ENCODE assay signal across 28 cellular contexts in genomic region chr3:116186128-116186527, GRCh38.
"Had no signal": no experiment of that assay in that cellular context is flagged by ENCODE, and none has a peak within 500 bp of the region (broad histone marks: within the 10 kb centered on the region; RNA-seq: fewer than 3 reads in every experiment).

No MANE protein-coding gene starts in this region.

- H3K4me2 ChIP-seq: hepatocyte, neural progenitor cell, smooth muscle cell had no signal

- H2AFZ ChIP-seq: hepatocyte, neural progenitor cell had no signal

- H3K27ac ChIP-seq: hepatocyte, lower lobe of right lung, neural progenitor cell, neutrophil, ovary, right atrium auricular region, right lobe of liver, transverse colon, upper lobe of right lung had no signal

- H3K4me1 ChIP-seq: lower lobe of right lung, neural progenitor cell, right atrium auricular region, right lobe of liver, transverse colon, upper lobe of right lung had no signal

- H3K36me3 Mint-ChIP-seq: naive B cell; natural killer cell; neural progenitor cell; stimulated activated memory B cell treated with anti-CD40 and anti-IgM and Interleukin-4, amounts not matched to agents 10 μg/mL and 1 μg/mL and 100 μg/mL, for 72 hours had no signal

- H3K4me3 Mint-ChIP-seq: naive B cell; natural killer cell; nephron progenitor cell; neural progenitor cell; stimulated activated memory B cell treated with anti-CD40 and anti-IgM and Interleukin-4, amounts not matched to agents 10 μg/mL and 1 μg/mL and 100 μg/mL, for 72 hours; stimulated activated naive CD8-positive, alpha-beta T cell treated with anti-CD3 and anti-CD28 coated beads, Interleukin-15, amount 100 ng/mL, for 72 hours had no signal

- H3K79me2 ChIP-seq: hepatocyte had no signal

- DNase-seq: kidney glomerular epithelial cell; left cardiac atrium; left ventricle myocardium superior; lower lobe of right lung; mammary epithelial cell; mesenchymal stem cell; naive B cell; natural killer cell; nephron progenitor cell; ovary; right lobe of liver; stimulated activated CD4-positive, alpha-beta T cell treated with anti-CD3 and anti-CD28 coated beads, Interleukin-1b, Interleukin-23, amount 100 ng/mL, for 48 hours; stimulated activated CD4-positive, alpha-beta T cell treated with anti-CD3 and anti-CD28 coated beads, Interleukin-2, amount 100 ng/mL, for 48 hours; stimulated activated CD4-positive, alpha-beta T cell treated with anti-CD3 and anti-CD28 coated beads, Interleukin-4, amount 100 ng/mL, for 4 hours; stimulated activated CD8-positive, alpha-beta memory T cell treated with anti-CD3 and anti-CD28 coated beads, Interleukin-4, amount 100 ng/mL, for 48 hours; stimulated activated naive CD4-positive, alpha-beta T cell treated with Interleukin-2 at 50 U/mL for 16 hours; stimulated activated naive CD8-positive, alpha-beta T cell treated with anti-CD3 and anti-CD28 coated beads, Interleukin-15, amount 100 ng/mL, for 72 hours; substantia nigra; transverse colon; upper lobe of right lung had no signal

- H3K4me3 ChIP-seq: hepatocyte, lower lobe of right lung, neural progenitor cell, ovary, right atrium auricular region, right lobe of liver, smooth muscle cell, transverse colon, upper lobe of right lung had no signal

- H3K27me3 Mint-ChIP-seq: progenitor cell of endocrine pancreas; stimulated activated memory B cell treated with anti-CD40 and anti-IgM and Interleukin-4, amounts not matched to agents 10 μg/mL and 1 μg/mL and 100 μg/mL, for 72 hours had no signal

- H3K27ac Mint-ChIP-seq: naive B cell; natural killer cell; nephron progenitor cell; neural progenitor cell; progenitor cell of endocrine pancreas; stimulated activated memory B cell treated with anti-CD40 and anti-IgM and Interleukin-4, amounts not matched to agents 10 μg/mL and 1 μg/mL and 100 μg/mL, for 72 hours; stimulated activated naive CD8-positive, alpha-beta T cell treated with anti-CD3 and anti-CD28 coated beads, Interleukin-15, amount 100 ng/mL, for 72 hours had no signal

- ATAC-seq: left cardiac atrium; left lobe of liver; left ventricle myocardium superior; lower lobe of right lung; natural killer cell; right lobe of liver; stimulated activated memory B cell treated with anti-CD40 and anti-IgM and Interleukin-4, amounts not matched to agents 10 μg/mL and 1 μg/mL and 100 μg/mL, for 72 hours; stimulated activated naive CD8-positive, alpha-beta T cell treated with anti-CD3 and anti-CD28 coated beads, Interleukin-15, amount 100 ng/mL, for 72 hours; upper lobe of right lung had no signal

- H3K27me3 ChIP-seq: hepatocyte, neural progenitor cell, neutrophil, ovary, right atrium auricular region, right lobe of liver, transverse colon, upper lobe of right lung had no signal

- H3K36me3 ChIP-seq: lower lobe of right lung, neural progenitor cell, neutrophil, ovary, right atrium auricular region, right lobe of liver, transverse colon, upper lobe of right lung had no signal

- H3K9me3 Mint-ChIP-seq: neural progenitor cell; stimulated activated memory B cell treated with anti-CD40 and anti-IgM and Interleukin-4, amounts not matched to agents 10 μg/mL and 1 μg/mL and 100 μg/mL, for 72 hours had no signal

- H3K4me1 Mint-ChIP-seq: naive B cell; natural killer cell; stimulated activated memory B cell treated with anti-CD40 and anti-IgM and Interleukin-4, amounts not matched to agents 10 μg/mL and 1 μg/mL and 100 μg/mL, for 72 hours; stimulated activated naive CD8-positive, alpha-beta T cell treated with anti-CD3 and anti-CD28 coated beads, Interleukin-15, amount 100 ng/mL, for 72 hours had no signal

- H3K9ac ChIP-seq: neural progenitor cell had no signal

- H3K9me3 ChIP-seq: lower lobe of right lung, neutrophil, ovary, right atrium auricular region, right lobe of liver, transverse colon, upper lobe of right lung had no signal
